1 cellular context compared by ENCODE assay signal in genomic region chr20:63789836-63790571, GRCh38.
A peak's percentile ranks its signal among the peaks of the same experiment; 100 is the strongest.
TF ChIP-seq lines count a peak whose summit lies in the region.

No MANE protein-coding gene starts in this region.

TF ChIP-seq in HepG2, 621 proteins besides CTCF, POLR2A, EP300 and RAD21 (continued from another document and continues in another):
- no peak for TF ChIP-seq FUBP1 (CRISPR knock-in tag; IDR thresholded peaks at IDR 0.05; ENCODE audit: borderline replicate concordance)
- TF ChIP-seq ARHGAP35 (CRISPR knock-in tag; IDR thresholded peaks at IDR 0.05; ENCODE audit: borderline replicate concordance) = no peak
- no peak for TF ChIP-seq ATAD3A (CRISPR knock-in tag; IDR thresholded peaks at IDR 0.05)
- no peak for TF ChIP-seq EHMT2 (IDR thresholded peaks at IDR 0.05; ENCODE audit: borderline replicate concordance, low read depth, low read length)
- TF ChIP-seq ZNF441 (CRISPR knock-in tag; IDR thresholded peaks at IDR 0.05; ENCODE audit: borderline replicate concordance) = no peak
- TF ChIP-seq ASH2L (IDR thresholded peaks at IDR 0.05; ENCODE audit: insufficient read length, low read depth, low read length) = no peak
- TF ChIP-seq, protein P1, sequence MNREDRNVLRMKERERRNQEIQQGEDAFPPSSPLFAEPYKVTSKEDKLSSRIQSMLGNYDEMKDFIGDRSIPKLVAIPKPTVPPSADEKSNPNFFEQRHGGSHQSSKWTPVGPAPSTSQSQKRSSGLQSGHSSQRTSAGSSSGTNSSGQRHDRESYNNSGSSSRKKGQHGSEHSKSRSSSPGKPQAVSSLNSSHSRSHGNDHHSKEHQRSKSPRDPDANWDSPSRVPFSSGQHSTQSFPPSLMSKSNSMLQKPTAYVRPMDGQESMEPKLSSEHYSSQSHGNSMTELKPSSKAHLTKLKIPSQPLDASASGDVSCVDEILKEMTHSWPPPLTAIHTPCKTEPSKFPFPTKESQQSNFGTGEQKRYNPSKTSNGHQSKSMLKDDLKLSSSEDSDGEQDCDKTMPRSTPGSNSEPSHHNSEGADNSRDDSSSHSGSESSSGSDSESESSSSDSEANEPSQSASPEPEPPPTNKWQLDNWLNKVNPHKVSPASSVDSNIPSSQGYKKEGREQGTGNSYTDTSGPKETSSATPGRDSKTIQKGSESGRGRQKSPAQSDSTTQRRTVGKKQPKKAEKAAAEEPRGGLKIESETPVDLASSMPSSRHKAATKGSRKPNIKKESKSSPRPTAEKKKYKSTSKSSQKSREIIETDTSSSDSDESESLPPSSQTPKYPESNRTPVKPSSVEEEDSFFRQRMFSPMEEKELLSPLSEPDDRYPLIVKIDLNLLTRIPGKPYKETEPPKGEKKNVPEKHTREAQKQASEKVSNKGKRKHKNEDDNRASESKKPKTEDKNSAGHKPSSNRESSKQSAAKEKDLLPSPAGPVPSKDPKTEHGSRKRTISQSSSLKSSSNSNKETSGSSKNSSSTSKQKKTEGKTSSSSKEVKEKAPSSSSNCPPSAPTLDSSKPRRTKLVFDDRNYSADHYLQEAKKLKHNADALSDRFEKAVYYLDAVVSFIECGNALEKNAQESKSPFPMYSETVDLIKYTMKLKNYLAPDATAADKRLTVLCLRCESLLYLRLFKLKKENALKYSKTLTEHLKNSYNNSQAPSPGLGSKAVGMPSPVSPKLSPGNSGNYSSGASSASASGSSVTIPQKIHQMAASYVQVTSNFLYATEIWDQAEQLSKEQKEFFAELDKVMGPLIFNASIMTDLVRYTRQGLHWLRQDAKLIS (CRISPR knock-in tag; IDR thresholded peaks at IDR 0.05) = no peak
- TF ChIP-seq ZNF274 (CRISPR knock-in tag; IDR thresholded peaks at IDR 0.05) = no peak
- no peak for TF ChIP-seq ZNF672 (CRISPR knock-in tag; IDR thresholded peaks at IDR 0.05)
- no peak for TF ChIP-seq SMARCE1 (IDR thresholded peaks at IDR 0.05; ENCODE audit: borderline replicate concordance)
- TF ChIP-seq, protein P2, sequence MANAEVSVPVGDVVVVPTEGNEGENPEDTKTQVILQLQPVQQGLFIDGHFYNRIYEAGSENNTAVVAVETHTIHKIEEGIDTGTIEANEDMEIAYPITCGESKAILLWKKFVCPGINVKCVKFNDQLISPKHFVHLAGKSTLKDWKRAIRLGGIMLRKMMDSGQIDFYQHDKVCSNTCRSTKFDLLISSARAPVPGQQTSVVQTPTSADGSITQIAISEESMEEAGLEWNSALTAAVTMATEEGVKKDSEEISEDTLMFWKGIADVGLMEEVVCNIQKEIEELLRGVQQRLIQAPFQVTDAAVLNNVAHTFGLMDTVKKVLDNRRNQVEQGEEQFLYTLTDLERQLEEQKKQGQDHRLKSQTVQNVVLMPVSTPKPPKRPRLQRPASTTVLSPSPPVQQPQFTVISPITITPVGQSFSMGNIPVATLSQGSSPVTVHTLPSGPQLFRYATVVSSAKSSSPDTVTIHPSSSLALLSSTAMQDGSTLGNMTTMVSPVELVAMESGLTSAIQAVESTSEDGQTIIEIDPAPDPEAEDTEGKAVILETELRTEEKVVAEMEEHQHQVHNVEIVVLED (CRISPR knock-in tag; IDR thresholded peaks at IDR 0.05; ENCODE audit: borderline replicate concordance) = no peak
- TF ChIP-seq ZNF761 (CRISPR knock-in tag; conservative IDR thresholded peaks at IDR 0.05) = no peak
- TF ChIP-seq TMF1 (CRISPR knock-in tag; IDR thresholded peaks at IDR 0.05; ENCODE audit: low read depth) = no peak
- TF ChIP-seq ZNF362 (CRISPR knock-in tag; IDR thresholded peaks at IDR 0.05; ENCODE audit: borderline replicate concordance) = no peak
- TF ChIP-seq SATB2 (CRISPR knock-in tag; IDR thresholded peaks at IDR 0.05) = no peak
- no peak for TF ChIP-seq ZNF556 (CRISPR knock-in tag; IDR thresholded peaks at IDR 0.05; ENCODE audit: borderline replicate concordance)
- TF ChIP-seq MATR3 (CRISPR knock-in tag; IDR thresholded peaks at IDR 0.05) = no peak
- no peak for TF ChIP-seq ZNF138 (CRISPR knock-in tag; IDR thresholded peaks at IDR 0.05; ENCODE audit: low read depth)
- TF ChIP-seq ZNF407 (CRISPR knock-in tag; IDR thresholded peaks at IDR 0.05; ENCODE audit: not compliant biosample characterization) = no peak
- no peak for TF ChIP-seq CEBPB (IDR thresholded peaks at IDR 0.05; ENCODE audit: borderline replicate concordance, low read depth, low read length)
- no peak for TF ChIP-seq ETV6 (CRISPR knock-in tag; conservative IDR thresholded peaks at IDR 0.05)
- no peak for TF ChIP-seq KDM6A (CRISPR knock-in tag; IDR thresholded peaks at IDR 0.05; ENCODE audit: low read depth)
- TF ChIP-seq, protein P3, sequence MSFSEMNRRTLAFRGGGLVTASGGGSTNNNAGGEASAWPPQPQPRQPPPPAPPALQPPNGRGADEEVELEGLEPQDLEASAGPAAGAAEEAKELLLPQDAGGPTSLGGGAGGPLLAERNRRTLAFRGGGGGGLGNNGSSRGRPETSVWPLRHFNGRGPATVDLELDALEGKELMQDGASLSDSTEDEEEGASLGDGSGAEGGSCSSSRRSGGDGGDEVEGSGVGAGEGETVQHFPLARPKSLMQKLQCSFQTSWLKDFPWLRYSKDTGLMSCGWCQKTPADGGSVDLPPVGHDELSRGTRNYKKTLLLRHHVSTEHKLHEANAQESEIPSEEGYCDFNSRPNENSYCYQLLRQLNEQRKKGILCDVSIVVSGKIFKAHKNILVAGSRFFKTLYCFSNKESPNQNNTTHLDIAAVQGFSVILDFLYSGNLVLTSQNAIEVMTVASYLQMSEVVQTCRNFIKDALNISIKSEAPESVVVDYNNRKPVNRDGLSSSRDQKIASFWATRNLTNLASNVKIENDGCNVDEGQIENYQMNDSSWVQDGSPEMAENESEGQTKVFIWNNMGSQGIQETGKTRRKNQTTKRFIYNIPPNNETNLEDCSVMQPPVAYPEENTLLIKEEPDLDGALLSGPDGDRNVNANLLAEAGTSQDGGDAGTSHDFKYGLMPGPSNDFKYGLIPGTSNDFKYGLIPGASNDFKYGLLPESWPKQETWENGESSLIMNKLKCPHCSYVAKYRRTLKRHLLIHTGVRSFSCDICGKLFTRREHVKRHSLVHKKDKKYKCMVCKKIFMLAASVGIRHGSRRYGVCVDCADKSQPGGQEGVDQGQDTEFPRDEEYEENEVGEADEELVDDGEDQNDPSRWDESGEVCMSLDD (CRISPR knock-in tag; IDR thresholded peaks at IDR 0.05; ENCODE audit: borderline replicate concordance) = no peak
- no peak for TF ChIP-seq MEF2D (CRISPR knock-in tag; IDR thresholded peaks at IDR 0.05)
- no peak for TF ChIP-seq ZNF451 (CRISPR knock-in tag; IDR thresholded peaks at IDR 0.05)
- no peak for TF ChIP-seq ZNF496 (CRISPR knock-in tag; IDR thresholded peaks at IDR 0.05; ENCODE audit: insufficient replicate concordance)
- TF ChIP-seq, protein P4, sequence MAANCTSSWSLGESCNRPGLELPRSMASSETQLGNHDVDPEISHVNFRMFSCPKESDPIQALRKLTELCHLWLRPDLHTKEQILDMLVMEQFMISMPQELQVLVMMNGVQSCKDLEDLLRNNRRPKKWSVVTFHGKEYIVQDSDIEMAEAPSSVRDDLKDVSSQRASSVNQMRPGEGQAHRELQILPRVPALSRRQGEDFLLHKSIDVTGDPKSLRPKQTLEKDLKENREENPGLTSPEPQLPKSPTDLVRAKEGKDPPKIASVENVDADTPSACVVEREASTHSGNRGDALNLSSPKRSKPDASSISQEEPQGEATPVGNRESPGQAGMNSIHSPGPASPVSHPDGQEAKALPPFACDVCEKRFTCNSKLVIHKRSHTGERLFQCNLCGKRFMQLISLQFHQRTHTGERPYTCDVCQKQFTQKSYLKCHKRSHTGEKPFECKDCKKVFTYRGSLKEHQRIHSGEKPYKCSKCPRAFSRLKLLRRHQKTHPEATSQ (CRISPR knock-in tag; IDR thresholded peaks at IDR 0.05; ENCODE audit: borderline replicate concordance) = no peak
- no peak for TF ChIP-seq ZNF598 (CRISPR knock-in tag; IDR thresholded peaks at IDR 0.05; ENCODE audit: borderline replicate concordance)
- TF ChIP-seq TBX3 (IDR thresholded peaks at IDR 0.05; ENCODE audit: borderline replicate concordance) = no peak
- no peak for TF ChIP-seq ZNF574 (CRISPR knock-in tag; IDR thresholded peaks at IDR 0.05)
- TF ChIP-seq ZNF776 (CRISPR knock-in tag; IDR thresholded peaks at IDR 0.05) = 0 out of 2 replicates have a peak, but pooled peaks have one; percentile 55
- TF ChIP-seq ZNF558 (CRISPR knock-in tag; IDR thresholded peaks at IDR 0.05; ENCODE audit: borderline replicate concordance) = no peak
- no peak for TF ChIP-seq ZNF326 (CRISPR knock-in tag; IDR thresholded peaks at IDR 0.05; ENCODE audit: borderline replicate concordance)
- 0 out of 2 replicates have a peak, but pooled peaks have one; percentile 38 for TF ChIP-seq ZNF788 (CRISPR knock-in tag; IDR thresholded peaks at IDR 0.05; ENCODE audit: borderline replicate concordance)
